Comparison of ENCODE assay signal across 8 cellular contexts in the genomic region with DNA sequence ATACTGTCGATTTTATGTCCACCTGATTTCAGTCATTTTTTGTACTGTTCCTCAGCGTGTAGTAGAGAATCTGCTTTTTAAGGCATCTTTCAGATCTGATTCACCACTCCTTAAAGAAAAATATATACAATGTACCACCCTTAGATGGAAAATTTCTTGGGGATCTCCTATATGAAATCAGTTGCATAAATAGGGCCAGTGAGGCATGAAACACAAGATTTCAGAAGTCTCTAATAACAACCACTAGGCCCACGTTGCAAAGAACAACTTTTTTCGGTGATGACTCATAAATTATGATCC. TPM values are rescaled to one million over a fixed set of nuclear protein-coding genes. Genes with fewer than 3 reads are reported as not detected.
DNase-seq lines count a peak whose midpoint lies in the region; ATAC-seq and TF ChIP-seq lines count a peak whose summit lies in the region.

No MANE protein-coding gene starts in this region.

- peak overlapping the region; percentile 80 for H3K4me3 ChIP-seq in ACC112 (ENCODE audit: low read depth, low read length)
- peak overlapping the region; percentile 59 for H3K4me3 ChIP-seq in H7 (ENCODE audit: insufficient read depth, low read depth, low read length)
- H3K4me3 ChIP-seq in hepatocyte: peak overlapping the region; percentile 52

- no peaks in the 10 kb centered on the region for H3K9me3 Mint-ChIP-seq in activated CD4-positive, alpha-beta memory T cell treated with anti-CD3 and anti-CD28 coated beads for 36 hours
- no peaks in the 10 kb centered on the region for H3K9me3 Mint-ChIP-seq in stimulated activated memory B cell treated with anti-CD40 and anti-IgM and Interleukin-4, amounts not matched to agents 10 μg/mL and 1 μg/mL and 100 μg/mL, for 72 hours

- TF ChIP-seq CTCF in hepatocyte (IDR thresholded peaks at IDR 0.05; ENCODE audit: poor library complexity): no peak

- DNase-seq in H7 (no peak), hepatocyte (ENCODE audit: low spot score) (no peak), cerebellar nuclear complex (lab: John Stamatoyannopoulos, UW) (no peak), HK-2 (ENCODE audit: unreplicated experiment) (no peak)
- DNase-seq in activated CD4-positive, alpha-beta memory T cell treated with anti-CD3 and anti-CD28 coated beads for 36 hours: no peak

- peak overlapping the region; percentile 78 for H3K4me2 ChIP-seq in hepatocyte

- 26% methylated on average over 4 of the region's 4 CpGs for WGBS in hepatocyte (ENCODE audit: low lambda C conversion rate, missing lambda C conversion rate)

- H4K20me1 ChIP-seq in hepatocyte (ENCODE audit: insufficient read depth, poor library complexity, severe bottlenecking): peaks cover 50% of the 10 kb centered on the region

- H3K27ac ChIP-seq in ACC112 (ENCODE audit: low read depth, low read length) (peak overlapping the region; percentile 60), hepatocyte (peak overlapping the region; percentile 87)

- H3K36me3 Mint-ChIP-seq in activated CD4-positive, alpha-beta memory T cell treated with anti-CD3 and anti-CD28 coated beads for 36 hours: no peaks in the 10 kb centered on the region
- no peaks in the 10 kb centered on the region for H3K36me3 Mint-ChIP-seq in stimulated activated memory B cell treated with anti-CD40 and anti-IgM and Interleukin-4, amounts not matched to agents 10 μg/mL and 1 μg/mL and 100 μg/mL, for 72 hours

- no peaks in the 10 kb centered on the region for H3K27me3 Mint-ChIP-seq in activated CD4-positive, alpha-beta memory T cell treated with anti-CD3 and anti-CD28 coated beads for 36 hours
- no peaks in the 10 kb centered on the region for H3K27me3 Mint-ChIP-seq in stimulated activated memory B cell treated with anti-CD40 and anti-IgM and Interleukin-4, amounts not matched to agents 10 μg/mL and 1 μg/mL and 100 μg/mL, for 72 hours

- no peaks in the 10 kb centered on the region for H3K9me3 ChIP-seq in hepatocyte (ENCODE audit: low read depth)

- peak; percentile 16 for ATAC-seq in stimulated activated memory B cell treated with anti-CD40 and anti-IgM and Interleukin-4, amounts not matched to agents 10 μg/mL and 1 μg/mL and 100 μg/mL, for 72 hours
- ATAC-seq in GM21360 (IDR thresholded peaks at IDR 0.05; ENCODE audit: unreplicated experiment): no peak

- H3K79me2 ChIP-seq in ACC112 (ENCODE audit: control insufficient read depth, insufficient read depth, low read length, unreplicated experiment) (peaks cover 58% of the 10 kb centered on the region), hepatocyte (peaks cover 58% of the 10 kb centered on the region)

- H3K4me1 ChIP-seq in ACC112 (ENCODE audit: control insufficient read depth, insufficient read depth, low read length, unreplicated experiment) (peaks cover 39% of the 10 kb centered on the region), hepatocyte (ENCODE audit: insufficient read depth) (peaks cover 21% of the 10 kb centered on the region)

- peak overlapping the region; percentile 91 for H3K4me3 Mint-ChIP-seq in activated CD4-positive, alpha-beta memory T cell treated with anti-CD3 and anti-CD28 coated beads for 36 hours
- H3K4me3 Mint-ChIP-seq in stimulated activated memory B cell treated with anti-CD40 and anti-IgM and Interleukin-4, amounts not matched to agents 10 μg/mL and 1 μg/mL and 100 μg/mL, for 72 hours: peak overlapping the region; percentile 97

- H3K9me2 ChIP-seq in hepatocyte (replicated peaks; ENCODE audit: insufficient read depth): no peaks in the 10 kb centered on the region

- no peaks in the 10 kb centered on the region for H3K36me3 ChIP-seq in ACC112 (ENCODE audit: insufficient read depth, low read length)
- H3K36me3 ChIP-seq in H7 (replicated peaks; ENCODE audit: control insufficient read depth, insufficient read depth, low read length): no peaks in the 10 kb centered on the region
- H3K36me3 ChIP-seq in hepatocyte (replicated peaks; ENCODE audit: insufficient read depth, low read depth): no peaks in the 10 kb centered on the region

- H3K27me3 ChIP-seq in ACC112 (ENCODE audit: insufficient read depth, low read length) (no peaks in the 10 kb centered on the region), H7 (ENCODE audit: control insufficient read depth, insufficient read depth, low read length) (no peaks in the 10 kb centered on the region), hepatocyte (no peaks in the 10 kb centered on the region)

- H3K27ac Mint-ChIP-seq in activated CD4-positive, alpha-beta memory T cell treated with anti-CD3 and anti-CD28 coated beads for 36 hours: peak overlapping the region; percentile 96
- H3K27ac Mint-ChIP-seq in stimulated activated memory B cell treated with anti-CD40 and anti-IgM and Interleukin-4, amounts not matched to agents 10 μg/mL and 1 μg/mL and 100 μg/mL, for 72 hours: peak overlapping the region; percentile 95

- H2AFZ ChIP-seq in ACC112 (ENCODE audit: low read length, unreplicated experiment) (no peak overlapping the region), hepatocyte (no peak overlapping the region)

- POLR2A ChIA-PET in activated CD4-positive, alpha-beta memory T cell treated with anti-CD3 and anti-CD28 coated beads for 36 hours (lab: Charles Lee): interaction anchor here (0.8 to 2.2 kb wide), 9 partner anchors 23 to 185 kb away, joined by 3 to 25 read pairs (median 6); a partner anchor contains a TSS

- intact Hi-C loops in activated CD4-positive, alpha-beta memory T cell treated with anti-CD3 and anti-CD28 coated beads for 36 hours (cut with micrococcal nuclease): loop anchor here (1.0 to 10.0 kb wide), 5 partner anchors 23 to 1265 kb away; no protein-coding TSS in a partner anchor

- peaks cover 64% of the 10 kb centered on the region for H3K4me1 Mint-ChIP-seq in activated CD4-positive, alpha-beta memory T cell treated with anti-CD3 and anti-CD28 coated beads for 36 hours (ENCODE audit: low read depth)
- peaks cover 65% of the 10 kb centered on the region for H3K4me1 Mint-ChIP-seq in stimulated activated memory B cell treated with anti-CD40 and anti-IgM and Interleukin-4, amounts not matched to agents 10 μg/mL and 1 μg/mL and 100 μg/mL, for 72 hours

- CTCF ChIA-PET in activated CD4-positive, alpha-beta memory T cell treated with anti-CD3 and anti-CD28 coated beads for 36 hours (lab: Charles Lee): interaction anchor here (0.9 to 1.5 kb wide), 8 partner anchors 18 to 192 kb away, joined by 3 to 6 read pairs (median 4); a partner anchor contains a TSS

RNA-seq across cellular contexts. Expression of a gene that starts 1.4 kb away (rescaled TPM):
- total RNA-seq in H7 (2014; rRNA removed; shearing (Covaris generic)): 10.5 and 12.7 TPM in 2 replicates
- total RNA-seq in activated CD4-positive, alpha-beta memory T cell treated with anti-CD3 and anti-CD28 coated beads for 36 hours: 10 to 100 TPM; 39.4 to 40.6 TPM
- total RNA-seq in hepatocyte: 26.4 and 33.7 TPM in 2 replicates
- polyA plus RNA-seq in hepatocyte: 15.4 and 17.5 TPM in 2 replicates
